In genomic region chr13:99856021-99856420, GRCh38 we compare ENCODE assay signal across 25 cellular contexts.
"Had no signal": no experiment of that assay in that cellular context is flagged by ENCODE, and none has a peak within 500 bp of the region (broad histone marks: within the 10 kb centered on the region; RNA-seq: fewer than 3 reads in every experiment).

No MANE protein-coding gene starts in this region.

- H3K4me3 ChIP-seq: cardiac muscle cell had no signal

- DNase-seq: activated CD4-positive, alpha-beta memory T cell treated with anti-CD3 and anti-CD28 coated beads, Interleukin-2, amount 10 ng/mL, durations not matched to agents 7 days and 5 days; activated CD4-positive, alpha-beta T cell treated with anti-CD3 and anti-CD28 coated beads for 36 hours; activated CD4-positive, alpha-beta T cell treated with anti-CD3 and anti-CD28 coated beads, Interleukin-2, amount 50 U/mL, for 1 hour; activated gamma-delta T cell; activated naive CD4-positive, alpha-beta T cell treated with anti-CD3 and anti-CD28 coated beads for 36 hours; activated T-cell treated with anti-CD3 and anti-CD28 coated beads for 4 hours; activated T-cell treated with anti-CD3 and anti-CD28 coated beads, Interleukin-2, amount 50 U/mL, for 48 hours; amygdala; brain microvascular endothelial cell; Kasumi-1; KBM-7; MV-4-11; NCI-H1092 treated with DMSO at 0.1 percent for 48 hours; NCI-H1417 treated with DMSO at 0.1 percent for 48 hours; NCI-H187; NCI-H2081; NCI-H2227 treated with DMSO at 0.1 percent for 48 hours; NCI-H510A; NCI-H526 treated with DMSO at 0.1 percent for 48 hours; NCI-H82; SIG-M5; T-helper 17 cell; T-helper 9 cell; WERI-Rb-1 had no signal
